In genomic region chr9:75997196-75997595, GRCh38 we compare ENCODE assay signal across 23 cellular contexts.
"Had no signal": no experiment of that assay in that cellular context is flagged by ENCODE, and none has a peak within 500 bp of the region (broad histone marks: within the 10 kb centered on the region; RNA-seq: fewer than 3 reads in every experiment).

No MANE protein-coding gene starts in this region.

- H3K27ac Mint-ChIP-seq: memory B cell; mesothelial cell of epicardium; natural killer cell; progenitor cell of endocrine pancreas; stimulated activated effector memory CD8-positive, alpha-beta T cell treated with anti-CD3 and anti-CD28 coated beads, Interleukin-12 subunit alpha, Interleukin-12 subunit beta, amount 100 ng/mL, for 72 hours had no signal

- H3K36me3 ChIP-seq: heart right ventricle, left ventricle myocardium inferior, lower lobe of right lung, pancreas, suprapubic skin, thyroid gland, upper lobe of right lung, vagina had no signal

- H3K4me3 ChIP-seq: coronary artery, heart right ventricle, left ventricle myocardium inferior, lower lobe of right lung, pancreas, suprapubic skin, thyroid gland, upper lobe of right lung, vagina had no signal

- H3K27me3 Mint-ChIP-seq: memory B cell had no signal

- H3K4me1 Mint-ChIP-seq: memory B cell; stimulated activated effector memory CD8-positive, alpha-beta T cell treated with anti-CD3 and anti-CD28 coated beads, Interleukin-12 subunit alpha, Interleukin-12 subunit beta, amount 100 ng/mL, for 72 hours had no signal

- H3K4me1 ChIP-seq: left ventricle myocardium inferior, suprapubic skin had no signal

- ATAC-seq: heart right ventricle; left cardiac atrium; natural killer cell; right cardiac atrium; stimulated activated effector memory CD8-positive, alpha-beta T cell treated with anti-CD3 and anti-CD28 coated beads, Interleukin-12 subunit alpha, Interleukin-12 subunit beta, amount 100 ng/mL, for 72 hours; stimulated activated naive CD8-positive, alpha-beta T cell treated with anti-CD3 and anti-CD28 coated beads, Interleukin-15, Interleukin-2, amounts not matched to agents 100 U/mL and 50 U/mL, for 24 hours; upper lobe of right lung had no signal

- H3K27me3 ChIP-seq: heart right ventricle, pancreas, suprapubic skin, thyroid gland, upper lobe of right lung, vagina had no signal

- FAIRE-seq: frontal cortex, kidney, pancreas had no signal

- DNase-seq: effector CD4-positive, alpha-beta T cell; heart right ventricle; kidney; left cardiac atrium; left ventricle myocardium inferior; lower lobe of right lung; natural killer cell; occipital lobe; pancreas; right cardiac atrium; stimulated activated CD4-positive, alpha-beta T cell treated with anti-CD3 and anti-CD28 coated beads, Interleukin-4, amount 100 ng/mL, for 1 hour; stimulated activated CD8-positive, alpha-beta memory T cell treated with anti-CD3 and anti-CD28 coated beads, Interleukin-4, amount 100 ng/mL, for 48 hours; stimulated activated naive CD8-positive, alpha-beta T cell treated with anti-CD3 and anti-CD28 coated beads, Interleukin-15, Interleukin-2, amounts not matched to agents 100 U/mL and 50 U/mL, for 24 hours; thyroid gland; upper lobe of right lung had no signal

- H3K27ac ChIP-seq: coronary artery, heart right ventricle, left ventricle myocardium inferior, lower lobe of right lung, pancreas, suprapubic skin, thyroid gland, upper lobe of right lung, vagina had no signal

- H3K9me3 ChIP-seq: heart right ventricle, left ventricle myocardium inferior, lower lobe of right lung, pancreas, suprapubic skin, thyroid gland, upper lobe of right lung, vagina had no signal

- H3K4me3 Mint-ChIP-seq: memory B cell; mesothelial cell of epicardium; natural killer cell; stimulated activated effector memory CD8-positive, alpha-beta T cell treated with anti-CD3 and anti-CD28 coated beads, Interleukin-12 subunit alpha, Interleukin-12 subunit beta, amount 100 ng/mL, for 72 hours had no signal

- H3K9me3 Mint-ChIP-seq: mesothelial cell of epicardium, natural killer cell had no signal

- H3K36me3 Mint-ChIP-seq: memory B cell; natural killer cell; stimulated activated effector memory CD8-positive, alpha-beta T cell treated with anti-CD3 and anti-CD28 coated beads, Interleukin-12 subunit alpha, Interleukin-12 subunit beta, amount 100 ng/mL, for 72 hours had no signal
